11 cellular contexts compared by ENCODE assay signal in genomic region chr6:49978332-49979226, GRCh38. TPM values are rescaled to one million over a fixed set of nuclear protein-coding genes. Genes with fewer than 3 reads are reported as not detected.
A peak's percentile ranks its signal among the peaks of the same experiment; 100 is the strongest.
DNase-seq lines count a peak whose midpoint lies in the region; ATAC-seq and TF ChIP-seq lines count a peak whose summit lies in the region.
"Had no signal": no experiment of that assay in that cellular context is flagged by ENCODE, and none has a peak within 500 bp of the region (broad histone marks: within the 10 kb centered on the region; RNA-seq: fewer than 3 reads in every experiment).

No MANE protein-coding gene starts in this region.

- H3K36me3 ChIP-seq in MG63 (no peaks in the 10 kb centered on the region), rectal smooth muscle tissue (ENCODE audit: control insufficient read depth, insufficient read depth, low read length) (no peaks in the 10 kb centered on the region), prostate gland (no peaks in the 10 kb centered on the region)
- H3K36me3 ChIP-seq: BE2C had no signal

- H3K27me3 Mint-ChIP-seq in activated CD4-positive, alpha-beta memory T cell treated with anti-CD3 and anti-CD28 coated beads, Interleukin-2, amount 10 ng/mL, durations not matched to agents 7 days and 5 days, result no peaks in the 10 kb centered on the region
- H3K27me3 Mint-ChIP-seq in activated CD4-positive, alpha-beta memory T cell treated with anti-CD3 and anti-CD28 coated beads for 36 hours, result no peaks in the 10 kb centered on the region

- no peaks in the 10 kb centered on the region; the same call in 1 of the 2 replicates for H3K9me3 ChIP-seq in MG63
- H3K9me3 ChIP-seq in prostate gland, result no peaks in the 10 kb centered on the region
- H3K9me3 ChIP-seq: BE2C had no signal

- H3K9ac ChIP-seq in rectal smooth muscle tissue (ENCODE audit: low read length), result no peak overlapping the region

- H3K36me3 Mint-ChIP-seq in activated CD4-positive, alpha-beta memory T cell treated with anti-CD3 and anti-CD28 coated beads, Interleukin-2, amount 10 ng/mL, durations not matched to agents 7 days and 5 days (ENCODE audit: low read depth), result no peaks in the 10 kb centered on the region
- H3K36me3 Mint-ChIP-seq in activated CD4-positive, alpha-beta memory T cell treated with anti-CD3 and anti-CD28 coated beads for 36 hours, result no peaks in the 10 kb centered on the region

- no peak for TF ChIP-seq CTCF in prostate gland (IDR thresholded peaks at IDR 0.05)

- POLR2A ChIA-PET in activated CD4-positive, alpha-beta memory T cell treated with anti-CD3 and anti-CD28 coated beads, Interleukin-2, amount 10 ng/mL, durations not matched to agents 7 days and 5 days (lab: Charles Lee), result no interaction called here
- POLR2A ChIA-PET in activated CD4-positive, alpha-beta memory T cell treated with anti-CD3 and anti-CD28 coated beads for 36 hours (lab: Charles Lee), result no interaction called here

- peak overlapping the region; percentile 43 for H3K4me3 ChIP-seq in MG63
- peak overlapping the region; percentile 28 for H3K4me3 ChIP-seq in rectal smooth muscle tissue (ENCODE audit: low read length)
- H3K4me3 ChIP-seq in prostate gland, result no peak overlapping the region

- WGBS in prostate gland, result 36% methylated on average over 3 of the region's 3 CpGs

- H3K27ac ChIP-seq in rectal smooth muscle tissue (ENCODE audit: low read depth, low read length) (no peak overlapping the region), prostate gland (no peak overlapping the region)

- intact Hi-C loops in activated CD4-positive, alpha-beta memory T cell treated with anti-CD3 and anti-CD28 coated beads for 36 hours (cut with micrococcal nuclease), result no loop called here
- intact Hi-C loops in prostate gland (cut with DNase I), result no loop called here

- H3K27me3 ChIP-seq in MG63 (no peaks in the 10 kb centered on the region), rectal smooth muscle tissue (ENCODE audit: control insufficient read depth, insufficient read depth, low read length) (no peaks in the 10 kb centered on the region), prostate gland (replicated peaks; ENCODE audit: insufficient read depth) (no peaks in the 10 kb centered on the region)
- H3K27me3 ChIP-seq: BE2C had no signal

- CTCF ChIA-PET in activated CD4-positive, alpha-beta memory T cell treated with anti-CD3 and anti-CD28 coated beads, Interleukin-2, amount 10 ng/mL, durations not matched to agents 7 days and 5 days (lab: Charles Lee), result no interaction called here
- CTCF ChIA-PET in activated CD4-positive, alpha-beta memory T cell treated with anti-CD3 and anti-CD28 coated beads for 36 hours (lab: Charles Lee), result no interaction called here

- peaks cover 10% of the 10 kb centered on the region for H3K4me1 Mint-ChIP-seq in activated CD4-positive, alpha-beta memory T cell treated with anti-CD3 and anti-CD28 coated beads, Interleukin-2, amount 10 ng/mL, durations not matched to agents 7 days and 5 days
- H3K4me1 Mint-ChIP-seq in activated CD4-positive, alpha-beta memory T cell treated with anti-CD3 and anti-CD28 coated beads for 36 hours (ENCODE audit: low read depth), result peaks cover 5% of the 10 kb centered on the region

- no peak for TF ChIP-seq POLR2A in prostate gland (IDR thresholded peaks at IDR 0.05)

- no peak overlapping the region for H3K27ac Mint-ChIP-seq in activated CD4-positive, alpha-beta memory T cell treated with anti-CD3 and anti-CD28 coated beads, Interleukin-2, amount 10 ng/mL, durations not matched to agents 7 days and 5 days
- H3K27ac Mint-ChIP-seq in activated CD4-positive, alpha-beta memory T cell treated with anti-CD3 and anti-CD28 coated beads for 36 hours, result no peak overlapping the region

- ATAC-seq in HG02571 (IDR thresholded peaks at IDR 0.05; ENCODE audit: unreplicated experiment), result peak; percentile 61
- ATAC-seq: HCT116 had no signal

- peaks cover 3% of the 10 kb centered on the region for H3K9me3 Mint-ChIP-seq in activated CD4-positive, alpha-beta memory T cell treated with anti-CD3 and anti-CD28 coated beads, Interleukin-2, amount 10 ng/mL, durations not matched to agents 7 days and 5 days
- H3K9me3 Mint-ChIP-seq in activated CD4-positive, alpha-beta memory T cell treated with anti-CD3 and anti-CD28 coated beads for 36 hours, result peaks cover 10% of the 10 kb centered on the region

- DNase-seq in activated CD4-positive, alpha-beta memory T cell treated with anti-CD3 and anti-CD28 coated beads, Interleukin-2, amount 10 ng/mL, durations not matched to agents 7 days and 5 days, result no peak
- DNase-seq in activated CD4-positive, alpha-beta memory T cell treated with anti-CD3 and anti-CD28 coated beads for 36 hours, result no peak
- DNase-seq in MG63 (no peak), superior temporal gyrus (ENCODE audit: extremely low spot score) (no peak), prostate gland (ENCODE audit: low spot score) (no peak)
- DNase-seq in activated CD4-positive, alpha-beta T cell treated with anti-CD3 and anti-CD28 coated beads, Interleukin-2, amount 50 U/mL, for 1 hour, result no peak
- DNase-seq: BE2C, NCI-H187 treated with DMSO at 0.1 percent for 48 hours had no signal

- H3K4me1 ChIP-seq in rectal smooth muscle tissue (ENCODE audit: control insufficient read depth, insufficient read depth, low read length), result no peaks in the 10 kb centered on the region
- no peaks in the 10 kb centered on the region for H3K4me1 ChIP-seq in prostate gland (replicated peaks)
- H3K4me1 ChIP-seq: BE2C had no signal

- peak overlapping the region; percentile 68 for H3K4me3 Mint-ChIP-seq in activated CD4-positive, alpha-beta memory T cell treated with anti-CD3 and anti-CD28 coated beads, Interleukin-2, amount 10 ng/mL, durations not matched to agents 7 days and 5 days
- H3K4me3 Mint-ChIP-seq in activated CD4-positive, alpha-beta memory T cell treated with anti-CD3 and anti-CD28 coated beads for 36 hours, result no peak overlapping the region

RNA-seq across cellular contexts. Expression of gene DEFB113, which starts 9.2 kb away (rescaled TPM):
- total RNA-seq in activated CD4-positive, alpha-beta memory T cell treated with anti-CD3 and anti-CD28 coated beads, Interleukin-2, amount 10 ng/mL, durations not matched to agents 7 days and 5 days, result not detected
- not detected for total RNA-seq in activated CD4-positive, alpha-beta memory T cell treated with anti-CD3 and anti-CD28 coated beads for 36 hours
- not detected in 2 replicates for total RNA-seq in MG63 (2014; rRNA removed; shearing (Covaris generic); ENCODE audit: low replicate concordance)
- total RNA-seq in prostate gland, result not detected

RNA-seq across cellular contexts. Expression of gene DEFB114, which starts 14.6 kb away (rescaled TPM):
- total RNA-seq in activated CD4-positive, alpha-beta memory T cell treated with anti-CD3 and anti-CD28 coated beads, Interleukin-2, amount 10 ng/mL, durations not matched to agents 7 days and 5 days, result not detected
- total RNA-seq in activated CD4-positive, alpha-beta memory T cell treated with anti-CD3 and anti-CD28 coated beads for 36 hours, result not detected
- total RNA-seq in MG63 (2014; rRNA removed; shearing (Covaris generic); ENCODE audit: low replicate concordance), result not detected in 2 replicates
- total RNA-seq in prostate gland, result not detected

RNA-seq across cellular contexts. Expression of gene DEFB110, which starts 43.2 kb away (rescaled TPM):
- not detected for total RNA-seq in activated CD4-positive, alpha-beta memory T cell treated with anti-CD3 and anti-CD28 coated beads, Interleukin-2, amount 10 ng/mL, durations not matched to agents 7 days and 5 days
- not detected for total RNA-seq in activated CD4-positive, alpha-beta memory T cell treated with anti-CD3 and anti-CD28 coated beads for 36 hours
- not detected in 2 replicates for total RNA-seq in MG63 (2014; rRNA removed; shearing (Covaris generic); ENCODE audit: low replicate concordance)
- total RNA-seq in prostate gland, result not detected

Comparison
In these comparisons a context has a peak if more than half of its experiments do, and no peak if none do; other contexts are left out.
1. H3K4me3 ChIP-seq: peak in MG63 (single experiment) and rectal smooth muscle tissue (single experiment); none in prostate gland (0 of 2).